Comparison of ENCODE assay signal across 1 cellular context in the genomic region with DNA sequence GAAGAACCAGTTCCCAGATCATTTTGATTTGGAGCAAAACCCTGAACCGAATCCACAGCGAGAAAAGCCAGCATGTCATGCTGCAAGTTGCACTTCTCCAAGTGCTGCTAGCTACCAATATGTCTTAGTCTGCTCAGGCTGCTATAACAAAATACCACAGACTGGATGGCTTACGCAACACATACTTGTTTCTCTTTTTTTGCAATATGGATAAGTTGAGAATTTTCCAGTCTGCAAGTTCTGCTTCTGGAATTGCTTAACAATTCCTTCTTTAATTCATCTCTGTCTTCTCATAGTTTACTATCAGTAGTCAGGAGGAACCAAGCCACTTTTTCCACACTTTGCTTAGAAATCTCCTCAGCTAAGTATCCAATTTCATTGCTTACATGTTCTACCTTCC.
A peak's percentile ranks its signal among the peaks of the same experiment; 100 is the strongest.
TF ChIP-seq lines count a peak whose summit lies in the region.

No MANE protein-coding gene starts in this region.

TF ChIP-seq in HepG2, 621 proteins besides CTCF, POLR2A, EP300 and RAD21 (continued from another document):
- TF ChIP-seq CEBPB (IDR thresholded peaks at IDR 0.05; ENCODE audit: borderline replicate concordance, low read depth, low read length) (peak; percentile 43; the same call in 1 of the 2 replicates), ZNF224 (CRISPR knock-in tag; IDR thresholded peaks at IDR 0.05) (no peak)
